ENCODE assay signal across 8 cellular contexts in genomic region chr20:54668271-54669053, GRCh38.
DNase-seq lines count a peak whose midpoint lies in the region; ATAC-seq and TF ChIP-seq lines count a peak whose summit lies in the region.

No MANE protein-coding gene starts in this region.

- ATAC-seq in GM18505 (IDR thresholded peaks at IDR 0.05; ENCODE audit: unreplicated experiment) (peak; percentile 73), HG02885 (IDR thresholded peaks at IDR 0.05; ENCODE audit: poor library complexity, unreplicated experiment) (peak; percentile 76), aorta (ENCODE audit: low FRiP score) (no peak)
- peak; percentile 52 to 58 for ATAC-seq in natural killer cell treated with Interleukin-12 subunit alpha and Interleukin-12 subunit beta and Interleukin-15 and Interleukin-18, amount 100 ng/mL, for 72 hours

- 30 to 34% methylated on average over 13 of the region's 13 CpGs for WGBS in aorta, 2 donors
- 43% methylated on average over 13 of the region's 13 CpGs for WGBS in prostate gland

- H3K27me3 ChIP-seq in BE2C (no peaks in the 10 kb centered on the region; the same call in 1 of the 2 replicates), aorta (ENCODE audit: control insufficient read depth in 1 of 2, insufficient read depth in 2 of 2, low read length in 1 of 2) (no peaks in the 10 kb centered on the region), prostate gland (replicated peaks; ENCODE audit: insufficient read depth) (no peaks in the 10 kb centered on the region)

- no peaks in the 10 kb centered on the region for H3K4me1 Mint-ChIP-seq in MCF 10A (ENCODE audit: insufficient read depth, unreplicated experiment)
- peaks cover 0 to 4% of the 10 kb centered on the region in 2 donors for H3K4me1 Mint-ChIP-seq in natural killer cell treated with Interleukin-12 subunit alpha and Interleukin-12 subunit beta and Interleukin-15 and Interleukin-18, amount 100 ng/mL, for 72 hours (ENCODE audit: low read depth in 2 of 2)

- TF ChIP-seq POLR2A in GM18505 (IDR thresholded peaks at IDR 0.05; ENCODE audit: borderline replicate concordance, extremely low read depth, insufficient read depth, insufficient read length) (no peak), prostate gland (IDR thresholded peaks at IDR 0.05) (no peak)

- peak overlapping the region; percentile 48 for H3K4me3 ChIP-seq in BE2C (ENCODE audit: low read depth, low read length)
- no peak overlapping the region for H3K4me3 ChIP-seq in aorta (ENCODE audit: low read length in 2 of 2)
- no peak overlapping the region for H3K4me3 ChIP-seq in prostate gland

- POLR2A ChIA-PET in MCF 10A (lab: Yijun Ruan, JAX), result interaction anchor here (0.6 kb wide), 1 partner anchor 200 kb away, joined by 3 read pairs; no protein-coding TSS in a partner anchor

- no peak overlapping the region for H3K4me3 Mint-ChIP-seq in MCF 10A (ENCODE audit: unreplicated experiment)
- no peak overlapping the region for H3K4me3 Mint-ChIP-seq in natural killer cell treated with Interleukin-12 subunit alpha and Interleukin-12 subunit beta and Interleukin-15 and Interleukin-18, amount 100 ng/mL, for 72 hours

- no peaks in the 10 kb centered on the region for H3K9me3 ChIP-seq in BE2C
- no peaks in the 10 kb centered on the region for H3K9me3 ChIP-seq in aorta (ENCODE audit: control insufficient read depth, low read length)
- H3K9me3 ChIP-seq in prostate gland, result no peaks in the 10 kb centered on the region

- H3K4me1 ChIP-seq in BE2C, result no peaks in the 10 kb centered on the region; the same call in 1 of the 2 replicates
- no peaks in the 10 kb centered on the region for H3K4me1 ChIP-seq in aorta (ENCODE audit: control insufficient read depth in 1 of 2, insufficient read depth in 2 of 2, low read length in 2 of 2)
- H3K4me1 ChIP-seq in prostate gland (replicated peaks), result no peaks in the 10 kb centered on the region

- H3K36me3 Mint-ChIP-seq in MCF 10A (ENCODE audit: insufficient read depth, unreplicated experiment), result no peaks in the 10 kb centered on the region
- no peaks in the 10 kb centered on the region for H3K36me3 Mint-ChIP-seq in natural killer cell treated with Interleukin-12 subunit alpha and Interleukin-12 subunit beta and Interleukin-15 and Interleukin-18, amount 100 ng/mL, for 72 hours

- TF ChIP-seq CTCF in BE2C (IDR thresholded peaks at IDR 0.05; ENCODE audit: low read depth, low read length) (peak; percentile 84), MCF 10A (IDR thresholded peaks at IDR 0.05; ENCODE audit: unreplicated experiment) (peak; percentile 54), prostate gland (IDR thresholded peaks at IDR 0.05) (peak in 2 of 4 experiments; percentile 21 to 42)

- H3K27me3 Mint-ChIP-seq in MCF 10A (ENCODE audit: insufficient read depth, unreplicated experiment), result peaks cover 70% of the 10 kb centered on the region
- peaks cover 4 to 11% of the 10 kb centered on the region in 2 donors for H3K27me3 Mint-ChIP-seq in natural killer cell treated with Interleukin-12 subunit alpha and Interleukin-12 subunit beta and Interleukin-15 and Interleukin-18, amount 100 ng/mL, for 72 hours

- H3K27ac ChIP-seq in aorta (ENCODE audit: low read depth in 1 of 2, low read length in 2 of 2), result no peak overlapping the region
- no peak overlapping the region for H3K27ac ChIP-seq in prostate gland

- CTCF ChIA-PET in MCF 10A (lab: Yijun Ruan, JAX), result interaction anchor here (0.5 to 6.5 kb wide), 33 partner anchors 9 to 1621 kb away, joined by 3 to 109 read pairs (median 3); no protein-coding TSS in a partner anchor

- intact Hi-C loops in MCF 10A (cut with micrococcal nuclease) (no loop called here), aorta (cut with DNase I) (no loop called here), prostate gland (cut with DNase I) (no loop called here)

- H3K36me3 ChIP-seq in BE2C (no peaks in the 10 kb centered on the region), aorta (ENCODE audit: control insufficient read depth in 1 of 2, insufficient read depth in 2 of 2, low read length in 1 of 2) (no peaks in the 10 kb centered on the region), prostate gland (no peaks in the 10 kb centered on the region)

- DNase-seq in BE2C, result peak; percentile 56
- DNase-seq in RKO (ENCODE audit: low spot score), result peak; percentile 48
- peak; percentile 32 for DNase-seq in MCF 10A (ENCODE audit: unreplicated experiment)
- DNase-seq in natural killer cell treated with Interleukin-12 subunit alpha and Interleukin-12 subunit beta and Interleukin-15 and Interleukin-18, amount 100 ng/mL, for 72 hours (ENCODE audit: low spot score), result no peak
- no peak for DNase-seq in aorta
- DNase-seq in prostate gland (ENCODE audit: low spot score), result no peak

- no TSS peak for BruUV-seq in MCF 10A (replicated peaks; lab: Mats Ljungman, UMichigan)

- H3K27ac Mint-ChIP-seq in MCF 10A (ENCODE audit: low read depth, unreplicated experiment), result no peak overlapping the region
- H3K27ac Mint-ChIP-seq in natural killer cell treated with Interleukin-12 subunit alpha and Interleukin-12 subunit beta and Interleukin-15 and Interleukin-18, amount 100 ng/mL, for 72 hours, result no peak overlapping the region

- H3K9me3 Mint-ChIP-seq in MCF 10A (ENCODE audit: unreplicated experiment), result no peaks in the 10 kb centered on the region
- H3K9me3 Mint-ChIP-seq in natural killer cell treated with Interleukin-12 subunit alpha and Interleukin-12 subunit beta and Interleukin-15 and Interleukin-18, amount 100 ng/mL, for 72 hours, result no peaks in the 10 kb centered on the region

Comparison
In these comparisons a context has a peak if more than half of its experiments do, and no peak if none do; other contexts are left out.
1. DNase-seq: peak in BE2C (single experiment), RKO (single experiment) and MCF 10A (single experiment); none in natural killer cell treated with Interleukin-12 subunit alpha and Interleukin-12 subunit beta and Interleukin-15 and Interleukin-18, amount 100 ng/mL, for 72 hours (single experiment), aorta (0 of 2) and prostate gland (single experiment).